Comparison of ENCODE assay signal across 1 cellular context in genomic region chr21:46215436-46216131, GRCh38.
TF ChIP-seq lines count a peak whose summit lies in the region.

No MANE protein-coding gene starts in this region.

TF ChIP-seq in GM12878, 131 proteins besides CTCF, POLR2A, EP300 and RAD21:
- TF ChIP-seq ZBTB33 (IDR thresholded peaks at IDR 0.05), result no peak
- TF ChIP-seq ETV6 (conservative IDR thresholded peaks at IDR 0.05 in 1 of 2, IDR thresholded peaks at IDR 0.05 in 1 of 2; ENCODE audit: borderline replicate concordance in 1 of 2, low read depth in 1 of 2), result no peak
- TF ChIP-seq, protein P1, sequence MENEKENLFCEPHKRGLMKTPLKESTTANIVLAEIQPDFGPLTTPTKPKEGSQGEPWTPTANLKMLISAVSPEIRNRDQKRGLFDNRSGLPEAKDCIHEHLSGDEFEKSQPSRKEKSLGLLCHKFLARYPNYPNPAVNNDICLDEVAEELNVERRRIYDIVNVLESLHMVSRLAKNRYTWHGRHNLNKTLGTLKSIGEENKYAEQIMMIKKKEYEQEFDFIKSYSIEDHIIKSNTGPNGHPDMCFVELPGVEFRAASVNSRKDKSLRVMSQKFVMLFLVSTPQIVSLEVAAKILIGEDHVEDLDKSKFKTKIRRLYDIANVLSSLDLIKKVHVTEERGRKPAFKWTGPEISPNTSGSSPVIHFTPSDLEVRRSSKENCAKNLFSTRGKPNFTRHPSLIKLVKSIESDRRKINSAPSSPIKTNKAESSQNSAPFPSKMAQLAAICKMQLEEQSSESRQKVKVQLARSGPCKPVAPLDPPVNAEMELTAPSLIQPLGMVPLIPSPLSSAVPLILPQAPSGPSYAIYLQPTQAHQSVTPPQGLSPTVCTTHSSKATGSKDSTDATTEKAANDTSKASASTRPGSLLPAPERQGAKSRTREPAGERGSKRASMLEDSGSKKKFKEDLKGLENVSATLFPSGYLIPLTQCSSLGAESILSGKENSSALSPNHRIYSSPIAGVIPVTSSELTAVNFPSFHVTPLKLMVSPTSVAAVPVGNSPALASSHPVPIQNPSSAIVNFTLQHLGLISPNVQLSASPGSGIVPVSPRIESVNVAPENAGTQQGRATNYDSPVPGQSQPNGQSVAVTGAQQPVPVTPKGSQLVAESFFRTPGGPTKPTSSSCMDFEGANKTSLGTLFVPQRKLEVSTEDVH (IDR thresholded peaks at IDR 0.05; ENCODE audit: low read depth, partially characterized antibody), result no peak
- TF ChIP-seq ZNF622 (IDR thresholded peaks at IDR 0.05), result no peak
- no peak for TF ChIP-seq HDAC6 (IDR thresholded peaks at IDR 0.05; ENCODE audit: unreplicated experiment)
- TF ChIP-seq SIX5 (IDR thresholded peaks at IDR 0.05; ENCODE audit: low read depth, low read length, severe bottlenecking), result no peak
- no peak for TF ChIP-seq ZZZ3 (IDR thresholded peaks at IDR 0.05; ENCODE audit: control insufficient read depth, insufficient read length, low read depth)
- TF ChIP-seq HSF1 (IDR thresholded peaks at IDR 0.05; ENCODE audit: low read depth, low read length), result no peak
- TF ChIP-seq CHD2 (IDR thresholded peaks at IDR 0.05; ENCODE audit: borderline replicate concordance, low read depth, low read length), result no peak
- TF ChIP-seq WRNIP1 (IDR thresholded peaks at IDR 0.05; ENCODE audit: borderline replicate concordance, low read depth, low read length), result no peak
- no peak for TF ChIP-seq ZBTB40 (IDR thresholded peaks at IDR 0.05; ENCODE audit: borderline replicate concordance)
- no peak for TF ChIP-seq IRF5 (IDR thresholded peaks at IDR 0.05; ENCODE audit: borderline replicate concordance)
- TF ChIP-seq NRF1 (conservative IDR thresholded peaks at IDR 0.05; ENCODE audit: low read depth, low read length), result no peak
- no peak for TF ChIP-seq HDGF (IDR thresholded peaks at IDR 0.05)
- no peak for TF ChIP-seq MYC (IDR thresholded peaks at IDR 0.05; ENCODE audit: insufficient read depth, insufficient read length, insufficient replicate concordance, low read length, severe bottlenecking)
- TF ChIP-seq STAT3 (IDR thresholded peaks at IDR 0.05; ENCODE audit: low read depth, low read length), result no peak
- no peak for TF ChIP-seq IRF4 (IDR thresholded peaks at IDR 0.05; ENCODE audit: low read depth, low read length)
